1 cellular context compared by ENCODE assay signal in the genomic region with DNA sequence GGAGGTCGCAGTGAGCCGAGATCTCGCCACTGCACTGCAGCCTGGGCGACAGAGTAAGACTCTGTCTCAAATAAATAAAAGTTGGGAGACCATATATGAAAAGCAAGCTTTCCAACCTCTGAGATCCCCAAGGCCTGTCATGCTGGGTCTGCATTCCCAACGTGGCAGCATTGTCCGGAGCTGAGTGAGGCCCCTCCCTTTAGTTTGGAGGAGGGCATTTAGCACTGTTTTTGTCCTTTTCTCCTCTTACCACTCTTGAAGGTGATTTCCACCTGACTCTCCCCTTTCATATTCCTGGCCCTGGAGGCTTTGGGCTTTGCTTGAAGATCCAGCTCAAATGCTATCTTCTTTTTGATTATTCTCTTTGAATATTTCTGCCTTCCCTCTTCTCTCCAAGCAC.
TF ChIP-seq lines count a peak whose summit lies in the region.

No MANE protein-coding gene starts in this region.

TF ChIP-seq in GM23338, 12 proteins besides CTCF, POLR2A, EP300 and RAD21 (continued from another document):
- TF ChIP-seq ZNF462 (CRISPR knock-in tag; IDR thresholded peaks at IDR 0.05) (no peak), STAT1 (IDR thresholded peaks at IDR 0.05; ENCODE audit: unreplicated experiment) (no peak), NANOG (IDR thresholded peaks at IDR 0.05; ENCODE audit: borderline replicate concordance) (no peak)
